Comparison of ENCODE assay signal across 20 cellular contexts in genomic region chr6:72031471-72031870, GRCh38.
DNase-seq lines count a peak whose midpoint lies in the region; TF ChIP-seq lines count a peak whose summit lies in the region.
"Had no signal": no experiment of that assay in that cellular context is flagged by ENCODE, and none has a peak within 500 bp of the region (broad histone marks: within the 10 kb centered on the region; RNA-seq: fewer than 3 reads in every experiment).

No MANE protein-coding gene starts in this region.

- no peaks in the 10 kb centered on the region for H3K9me3 Mint-ChIP-seq in osteocyte (ENCODE audit: unreplicated experiment)
- H3K9me3 Mint-ChIP-seq: activated CD4-positive, alpha-beta memory T cell treated with anti-CD3 and anti-CD28 coated beads, Interleukin-2, amount 10 ng/mL, durations not matched to agents 7 days and 5 days; activated T-helper 17 cell treated with anti-CD3 and anti-CD28 coated beads, Interleukin-2, amount 50 U/mL, for 72 hours; stimulated activated naive CD8-positive, alpha-beta T cell treated with anti-CD3 and anti-CD28 coated beads, Interleukin-15, Interleukin-2, amounts not matched to agents 100 ng/mL and 50 ng/mL, for 24 hours; T-helper 1 cell treated with Interleukin-12 subunit alpha and Interleukin-12 subunit beta and Interleukin-4 antibody, amounts not matched to agents 30 μg/mL and 1 μg/mL, for 36 hours had no signal

- peaks cover 4% of the 10 kb centered on the region for H3K4me1 Mint-ChIP-seq in osteocyte (ENCODE audit: unreplicated experiment)
- H3K4me1 Mint-ChIP-seq: activated CD4-positive, alpha-beta memory T cell treated with anti-CD3 and anti-CD28 coated beads, Interleukin-2, amount 10 ng/mL, durations not matched to agents 7 days and 5 days; activated T-helper 17 cell treated with anti-CD3 and anti-CD28 coated beads, Interleukin-2, amount 50 U/mL, for 72 hours had no signal

- H3K27me3 Mint-ChIP-seq in osteocyte (ENCODE audit: unreplicated experiment): peaks cover 12% of the 10 kb centered on the region
- H3K27me3 Mint-ChIP-seq: activated CD4-positive, alpha-beta memory T cell treated with anti-CD3 and anti-CD28 coated beads, Interleukin-2, amount 10 ng/mL, durations not matched to agents 7 days and 5 days; activated T-helper 17 cell treated with anti-CD3 and anti-CD28 coated beads, Interleukin-2, amount 50 U/mL, for 72 hours; stimulated activated naive CD8-positive, alpha-beta T cell treated with anti-CD3 and anti-CD28 coated beads, Interleukin-15, Interleukin-2, amounts not matched to agents 100 ng/mL and 50 ng/mL, for 24 hours had no signal

- no peak overlapping the region for H3K27ac Mint-ChIP-seq in osteocyte (ENCODE audit: unreplicated experiment)
- H3K27ac Mint-ChIP-seq: activated CD4-positive, alpha-beta memory T cell treated with anti-CD3 and anti-CD28 coated beads, Interleukin-2, amount 10 ng/mL, durations not matched to agents 7 days and 5 days; activated T-helper 17 cell treated with anti-CD3 and anti-CD28 coated beads, Interleukin-2, amount 50 U/mL, for 72 hours; stimulated activated naive CD8-positive, alpha-beta T cell treated with anti-CD3 and anti-CD28 coated beads, Interleukin-15, Interleukin-2, amounts not matched to agents 100 ng/mL and 50 ng/mL, for 24 hours; T-helper 1 cell treated with Interleukin-12 subunit alpha and Interleukin-12 subunit beta and Interleukin-4 antibody, amounts not matched to agents 30 μg/mL and 1 μg/mL, for 36 hours had no signal

- no peaks in the 10 kb centered on the region for H3K36me3 Mint-ChIP-seq in osteocyte (ENCODE audit: unreplicated experiment)

- peak; percentile 45 for DNase-seq in G401 (ENCODE audit: low spot score)
- peak; percentile 37 for DNase-seq in LHCN-M2 (ENCODE audit: low read depth)
- DNase-seq in astrocyte of the hippocampus (ENCODE audit: low read depth, low spot score): peak; percentile 51
- DNase-seq in renal cortical epithelial cell (ENCODE audit: low read depth): peak; percentile 68
- no peak for DNase-seq in DMS79 (lab: John Stamatoyannopoulos, UW)
- no peak for DNase-seq in kidney tubule cell (ENCODE audit: low spot score)
- DNase-seq in osteocyte (ENCODE audit: extremely low spot score, unreplicated experiment): no peak
- no peak for DNase-seq in stimulated activated CD4-positive, alpha-beta T cell treated with anti-CD3 and anti-CD28 coated beads, Interleukin-15, amount 100 ng/mL, for 24 hours
- DNase-seq: activated CD4-positive, alpha-beta memory T cell treated with anti-CD3 and anti-CD28 coated beads, Interleukin-2, amount 10 ng/mL, durations not matched to agents 7 days and 5 days; activated CD4-positive, alpha-beta T cell treated with anti-CD3 and anti-CD28 coated beads for 1 hour; activated naive CD4-positive, alpha-beta T cell treated with anti-CD3 and anti-CD28 coated beads, Interleukin-2, amount 50 U/mL, for 16 hours; H7; heart left ventricle; MM.1S; NCI-H1417; NCI-H2081; NCI-H748 treated with DMSO at 0.1 percent for 48 hours had no signal

- H3K4me3 Mint-ChIP-seq in osteocyte (ENCODE audit: unreplicated experiment): no peak overlapping the region
- H3K4me3 Mint-ChIP-seq: activated CD4-positive, alpha-beta memory T cell treated with anti-CD3 and anti-CD28 coated beads, Interleukin-2, amount 10 ng/mL, durations not matched to agents 7 days and 5 days; activated T-helper 17 cell treated with anti-CD3 and anti-CD28 coated beads, Interleukin-2, amount 50 U/mL, for 72 hours; stimulated activated naive CD8-positive, alpha-beta T cell treated with anti-CD3 and anti-CD28 coated beads, Interleukin-15, Interleukin-2, amounts not matched to agents 100 ng/mL and 50 ng/mL, for 24 hours; T-helper 1 cell treated with Interleukin-12 subunit alpha and Interleukin-12 subunit beta and Interleukin-4 antibody, amounts not matched to agents 30 μg/mL and 1 μg/mL, for 36 hours had no signal

- in situ Hi-C loops in G401 (cut with HindIII; ENCODE audit: low sequenced_read_pairs): no loop called here

- TF ChIP-seq CTCF in osteocyte (IDR thresholded peaks at IDR 0.05): no peak

Comparison
In these comparisons a context has a peak if more than half of its experiments do, and no peak if none do; other contexts are left out.
1. DNase-seq: peak in G401 (single experiment), LHCN-M2 (single experiment), astrocyte of the hippocampus (single experiment) and renal cortical epithelial cell (single experiment); none in DMS79 (single experiment), kidney tubule cell (single experiment), osteocyte (single experiment) and stimulated activated CD4-positive, alpha-beta T cell treated with anti-CD3 and anti-CD28 coated beads, Interleukin-15, amount 100 ng/mL, for 24 hours (single experiment).